In genomic region chr13:21059641-21060040, GRCh38 we compare ENCODE assay signal across 8 cellular contexts. TPM values are rescaled to one million over a fixed set of nuclear protein-coding genes. Genes with fewer than 3 reads are reported as not detected.
A peak's percentile ranks its signal among the peaks of the same experiment; 100 is the strongest.
DNase-seq lines count a peak whose midpoint lies in the region; ATAC-seq, FAIRE-seq and TF ChIP-seq lines count a peak whose summit lies in the region.
"Not testable (repeated sequence)": the region's sequence is repeated elsewhere in the genome, so short reads cannot be mapped to it uniquely, and the experiment has no call there.

No MANE protein-coding gene starts in this region.

- H2BK15ac ChIP-seq in H9 (ENCODE audit: low read depth, low read length) = not testable (repeated sequence)

- H3K27ac ChIP-seq in H9 (ENCODE audit: insufficient read length, low read depth, low read length) = not testable (repeated sequence)
- H3K27ac ChIP-seq in ascending aorta (peak overlapping the region; percentile 98 to 100), endothelial cell of umbilical vein (ENCODE audit: insufficient read depth, low read depth, low read length) (peak overlapping the region; percentile 94), aorta (ENCODE audit: low read depth in 1 of 2, low read length in 2 of 2) (peak overlapping the region in 1 of 2 donors; percentile 97)

- not testable (repeated sequence) for H3K23ac ChIP-seq in H9 (ENCODE audit: insufficient read length, low read depth, low read length)

- H4K20me1 ChIP-seq in H9 (ENCODE audit: control insufficient read depth, insufficient read depth, insufficient read length) = not testable (repeated sequence)
- H4K20me1 ChIP-seq in endothelial cell of umbilical vein (replicated peaks; ENCODE audit: control insufficient read depth, extremely low read depth, insufficient read depth, low read length) = peaks cover 16% of the 10 kb centered on the region

- H3K36me3 Mint-ChIP-seq in H9 (ENCODE audit: insufficient read depth in 1 of 3, low read depth in 3 of 3) = peaks cover 0 to 14% (median 11%) of the 10 kb centered on the region in 3 experiments; a peak in 4 of 7 replicates
- H3K36me3 Mint-ChIP-seq in T-helper 17 cell (ENCODE audit: low read depth); natural killer cell: not testable (repeated sequence)

- not testable (repeated sequence) for H2BK120ac ChIP-seq in H9 (ENCODE audit: low read depth, low read length, poor library complexity, severe bottlenecking)

- not testable (repeated sequence) for H3T11ph ChIP-seq in H9 (ENCODE audit: low read length)

- not testable (repeated sequence) for H3K9me3 ChIP-seq in H9 (ENCODE audit: control insufficient read depth, low read depth, low read length); T-helper 17 cell (ENCODE audit: control insufficient read depth, low read length, poor library complexity, severe bottlenecking); ascending aorta; endothelial cell of umbilical vein (replicated peaks; ENCODE audit: control insufficient read depth, insufficient read depth, low read length); iPS-18c (ENCODE audit: control insufficient read depth, insufficient read depth, low read length); skeletal muscle satellite cell (replicated peaks; ENCODE audit: low read length); aorta (ENCODE audit: control insufficient read depth, low read length)

- H3K4me2 ChIP-seq in H9 (ENCODE audit: insufficient read depth, insufficient read length, low read length) (peak overlapping the region; percentile 52), endothelial cell of umbilical vein (ENCODE audit: insufficient read depth, low read length) (peak overlapping the region; percentile 99), skeletal muscle satellite cell (ENCODE audit: low read length) (peak overlapping the region; percentile 77)

- H3K14ac ChIP-seq in H9 (ENCODE audit: insufficient read depth, low read length) = not testable (repeated sequence)

- not testable (repeated sequence) for H2BK20ac ChIP-seq in H9 (ENCODE audit: low read depth, low read length, poor library complexity, severe bottlenecking)

- WGBS in H9 (ENCODE audit: extremely low coverage, insufficient read length, low lambda C conversion rate) = no CpG with 5 or more reads among the region's 20 CpGs
- 88 to 90% methylated on average over 20 of the region's 20 CpGs for WGBS in aorta, 2 donors

- peak overlapping the region; percentile 78 to 88 for H3K4me3 Mint-ChIP-seq in H9
- peak overlapping the region; percentile 76 for H3K4me3 Mint-ChIP-seq in T-helper 17 cell
- H3K4me3 Mint-ChIP-seq in natural killer cell = peak overlapping the region; percentile 81

- dilution Hi-C loops in endothelial cell of umbilical vein (cut with MboI; ENCODE audit: extremely low pct_ligation_motif_present, low sequenced_read_pairs) = not testable (repeated sequence)

- DNase-seq in H9; T-helper 17 cell; ascending aorta (ENCODE audit: low spot score in 2 of 2); endothelial cell of umbilical vein (ENCODE audit: low read depth, low spot score); natural killer cell; aorta: not testable (repeated sequence)

- H2AK5ac ChIP-seq in H9 (ENCODE audit: insufficient read length, low read length) = not testable (repeated sequence)

- H3K9me1 ChIP-seq in endothelial cell of umbilical vein (replicated peaks; ENCODE audit: control insufficient read depth, extremely low read depth, insufficient read depth, low read length) = not testable (repeated sequence)

- ATAC-seq in T-helper 17 cell; natural killer cell; aorta (ENCODE audit: low FRiP score): not testable (repeated sequence)

- intact Hi-C loops in ascending aorta (cut with DNase I) = loop anchor here (1.0 to 10.0 kb wide), 8 partner anchors 42 to 395 kb away; partner anchors contain the start of genes EEF1AKMT1, XPO4 and ZDHHC20
- intact Hi-C loops in endothelial cell of umbilical vein (cut with micrococcal nuclease) = loop anchor here (2.0 to 10.0 kb wide), 4 partner anchors 15 to 285 kb away; partner anchors contain the start of gene EEF1AKMT1
- intact Hi-C loops in natural killer cell (cut with micrococcal nuclease) = not testable (repeated sequence)
- intact Hi-C loops in aorta (cut with DNase I) = loop anchor here in 1 of 2 donors (5.0 kb wide), 2 partner anchors 62 to 117 kb away; no protein-coding TSS in a partner anchor

- peak overlapping the region in 2 of 3 experiments; percentile 23 to 55; a peak in 2 of 7 replicates for H3K27ac Mint-ChIP-seq in H9
- not testable (repeated sequence) for H3K27ac Mint-ChIP-seq in T-helper 17 cell
- H3K27ac Mint-ChIP-seq in natural killer cell = peak overlapping the region in 1 of 2 donors; percentile 36

- H3K9ac ChIP-seq in H9 (ENCODE audit: extremely low read depth, insufficient read length, low read length) = peak overlapping the region; percentile 68
- peak overlapping the region; percentile 100 for H3K9ac ChIP-seq in endothelial cell of umbilical vein (replicated peaks; ENCODE audit: extremely low read depth, insufficient read depth, low read length)
- peak overlapping the region; percentile 100 for H3K9ac ChIP-seq in skeletal muscle satellite cell (ENCODE audit: low read depth, low read length)

- H3K9me3 Mint-ChIP-seq in H9, natural killer cell: not testable (repeated sequence)

- not testable (repeated sequence) for H3K56ac ChIP-seq in H9 (ENCODE audit: insufficient read length, low read depth, low read length)

- not testable (repeated sequence) for H3K4me1 ChIP-seq in H9 (ENCODE audit: insufficient read depth, low read length); aorta (ENCODE audit: control insufficient read depth in 1 of 2, insufficient read depth in 2 of 2, low read length in 2 of 2)
- H3K4me1 ChIP-seq in ascending aorta (peaks cover 4 to 36% of the 10 kb centered on the region in 2 donors), endothelial cell of umbilical vein (ENCODE audit: control insufficient read depth, extremely low read depth, insufficient read depth, low read length) (peaks cover 50% of the 10 kb centered on the region), skeletal muscle satellite cell (ENCODE audit: control insufficient read depth, insufficient read depth, low read length) (peaks cover 38% of the 10 kb centered on the region)

- not testable (repeated sequence) for H3K23me2 ChIP-seq in H9 (ENCODE audit: insufficient read length, low read depth, low read length, poor library complexity, severe bottlenecking)

- H3K79me2 ChIP-seq in H9 (ENCODE audit: insufficient read depth, low read length) (peaks cover 29% of the 10 kb centered on the region; the same call in 1 of the 2 replicates), endothelial cell of umbilical vein (ENCODE audit: control insufficient read depth, insufficient read depth, low read length) (peaks cover 65% of the 10 kb centered on the region)

- not testable (repeated sequence) for H3K79me1 ChIP-seq in H9 (ENCODE audit: insufficient read depth, low read depth, low read length, poor library complexity, severe bottlenecking)

- not testable (repeated sequence) for H3K27me3 Mint-ChIP-seq in H9 (ENCODE audit: low read depth); T-helper 17 cell; natural killer cell (ENCODE audit: low read depth in 2 of 2)

- H4K8ac ChIP-seq in H9 (replicated peaks; ENCODE audit: insufficient read length, low read depth, low read length) = not testable (repeated sequence)

- not testable (repeated sequence) for H4K5ac ChIP-seq in H9 (ENCODE audit: insufficient read length, low read depth, low read length)

- H4K91ac ChIP-seq in H9 (ENCODE audit: insufficient read length, low read depth, low read length) = not testable (repeated sequence)

- H2AFZ ChIP-seq in H9 (ENCODE audit: low read length); endothelial cell of umbilical vein (ENCODE audit: low read depth, low read length): not testable (repeated sequence)

- H3K4me1 Mint-ChIP-seq in H9 (peaks cover 45 to 51% of the 10 kb centered on the region in 2 experiments), natural killer cell (peaks cover 23 to 36% of the 10 kb centered on the region in 2 donors)
- H3K4me1 Mint-ChIP-seq in T-helper 17 cell = not testable (repeated sequence)

- not testable (repeated sequence) for H3K27me3 ChIP-seq in H9 (ENCODE audit: insufficient read depth, low read length); ascending aorta; endothelial cell of umbilical vein (ENCODE audit: control insufficient read depth in 2 of 2, insufficient read depth in 2 of 2, low read length in 2 of 2); skeletal muscle satellite cell (ENCODE audit: control insufficient read depth, insufficient read depth, low read length); aorta (ENCODE audit: control insufficient read depth in 1 of 2, insufficient read depth in 2 of 2, low read length in 1 of 2)

- H3K4me3 ChIP-seq in ascending aorta (peak overlapping the region; percentile 84 to 89), endothelial cell of umbilical vein (replicated peaks in 1 of 3; ENCODE audit: insufficient read depth in 1 of 3, low read depth in 1 of 3, low read length in 3 of 3) (peak overlapping the region; percentile 93 to 99 (median 97)), iPS-18c (ENCODE audit: insufficient read depth, low read depth, low read length) (peak overlapping the region; percentile 91), skeletal muscle satellite cell (ENCODE audit: low read length) (peak overlapping the region; percentile 89), aorta (ENCODE audit: low read length in 2 of 2) (peak overlapping the region; percentile 95 to 98)

- H3K36me3 ChIP-seq in ascending aorta; endothelial cell of umbilical vein (ENCODE audit: control insufficient read depth in 2 of 2, extremely low read depth in 1 of 2, insufficient read depth in 2 of 2, low read length in 2 of 2); skeletal muscle satellite cell (ENCODE audit: insufficient read depth, low read length); aorta (ENCODE audit: control insufficient read depth in 1 of 2, insufficient read depth in 2 of 2, low read length in 1 of 2): not testable (repeated sequence)

- H3K18ac ChIP-seq in H9 (ENCODE audit: insufficient read length, low read depth, low read length) = not testable (repeated sequence)

- H2BK12ac ChIP-seq in H9 (ENCODE audit: insufficient read length, low read depth, low read length) = not testable (repeated sequence)

- BruUV-seq in endothelial cell of umbilical vein (replicated peaks; lab: Mats Ljungman, UMichigan) = not testable (repeated sequence)

- not testable (repeated sequence) for TF ChIP-seq CTCF in H9 (conservative IDR thresholded peaks at IDR 0.05); ascending aorta (IDR thresholded peaks at IDR 0.05); endothelial cell of umbilical vein (IDR thresholded peaks at IDR 0.05; ENCODE audit: extremely low read depth in 1 of 2, insufficient read depth in 1 of 2, low read depth in 1 of 2, low read length in 2 of 2); natural killer cell (IDR thresholded peaks at IDR 0.05)

- POLR2A ChIA-PET in endothelial cell of umbilical vein (lab: Charles Lee) = interaction anchor here (0.5 to 0.6 kb wide), 2 partner anchors 20 to 46 kb away, joined by 3 to 4 read pairs; no protein-coding TSS in a partner anchor

- CTCF ChIA-PET in endothelial cell of umbilical vein (lab: Charles Lee) = interaction anchor here (0.8 to 4.3 kb wide), 7 partner anchors 15 to 116 kb away, joined by 3 to 22 read pairs (median 4); no protein-coding TSS in a partner anchor

- not testable (repeated sequence) for TF ChIP-seq POLR2A in endothelial cell of umbilical vein (IDR thresholded peaks at IDR 0.05; ENCODE audit: low read depth, low read length)

- not testable (repeated sequence) for H2BK5ac ChIP-seq in H9 (ENCODE audit: insufficient read length, low read length)

- not testable (repeated sequence) for FAIRE-seq in endothelial cell of umbilical vein (lab: Jason Lieb, UNC)

- not testable (repeated sequence) for H3K4ac ChIP-seq in H9 (ENCODE audit: low read depth, low read length)

RNA-seq across cellular contexts. Expression of gene LATS2, which starts 1.7 kb away (rescaled TPM):
- 16.8 and 20.0 TPM in 2 replicates for total RNA-seq in H9 (2021)
- 1 to 10 TPM; 8.0 to 9.0 TPM for total RNA-seq in T-helper 17 cell
- total RNA-seq in ascending aorta = 49.0 TPM
- 65.7 and 67.6 TPM in 2 replicates for total RNA-seq in endothelial cell of umbilical vein
- polyA plus RNA-seq in endothelial cell of umbilical vein = 25.4 and 33.5 TPM in 2 replicates
- polyA plus RNA-seq in endothelial cell of umbilical vein (2011; cell fraction: cytosol; rRNA removed) = 27.0 and 33.0 TPM in 2 replicates
- polyA plus RNA-seq in endothelial cell of umbilical vein (2011; cell fraction: nucleus; rRNA removed) = 42.0 and 42.2 TPM in 2 replicates
- 48.9 and 49.6 TPM in 2 replicates for polyA plus RNA-seq in endothelial cell of umbilical vein (2012)
- polyA minus RNA-seq in endothelial cell of umbilical vein = 44.9 and 45.7 TPM in 2 replicates
- polyA minus RNA-seq in endothelial cell of umbilical vein (2011; cell fraction: cytosol; rRNA and poly(A)+ RNA removed) = 17.7 TPM
- polyA minus RNA-seq in endothelial cell of umbilical vein (2011; cell fraction: nucleus; rRNA and poly(A)+ RNA removed) = 33.7 and 49.2 TPM in 2 replicates
- 10 to 100 TPM; 28.8 to 34.8 (median 29.0) TPM for total RNA-seq in natural killer cell
- 9.4 and 11.1 TPM in 2 replicates for total RNA-seq in skeletal muscle satellite cell (2012; rRNA removed)
- 10 to 100 TPM; 52.9 to 64.6 TPM for total RNA-seq in aorta
- 10 to 100 TPM in 1 of 2 donors, 1 to 10 TPM in 1; 9.5 to 11.4 TPM for polyA plus RNA-seq in aorta
